9 cellular contexts compared by ENCODE assay signal in genomic region chr3:49553320-49553689, GRCh38. TPM values are rescaled to one million over a fixed set of nuclear protein-coding genes. Genes with fewer than 3 reads are reported as not detected.
A peak's percentile ranks its signal among the peaks of the same experiment; 100 is the strongest.
DNase-seq lines count a peak whose midpoint lies in the region; ATAC-seq, FAIRE-seq and TF ChIP-seq lines count a peak whose summit lies in the region.
"Had no signal": no experiment of that assay in that cellular context is flagged by ENCODE, and none has a peak within 500 bp of the region (broad histone marks: within the 10 kb centered on the region; RNA-seq: fewer than 3 reads in every experiment).

No MANE protein-coding gene starts in this region.

- no peaks in the 10 kb centered on the region for H3K9me1 ChIP-seq in K562 (ENCODE audit: control insufficient read depth, insufficient read depth, low read length)

- DNase-seq in BE2C (no peak), K562 (ENCODE audit: extremely low read depth in 1 of 4, low spot score in 3 of 4) (no peak), lower leg skin (ENCODE audit: low spot score in 2 of 2) (no peak), UCSD-AML1 (lab: John Stamatoyannopoulos, UW; ENCODE audit: unreplicated experiment) (no peak)
- DNase-seq: activated CD4-positive, alpha-beta T cell treated with anti-CD3 and anti-CD28 coated beads, Interleukin-2, amount 50 U/mL, for 4 hours had no signal

- TF ChIP-seq RAD21 in K562 (CRISPR knock-in tag; conservative IDR thresholded peaks at IDR 0.05 in 1 of 2, IDR thresholded peaks at IDR 0.05 in 1 of 2), result no peak

- POLR2A ChIA-PET in K562 (lab: Yijun Ruan, JAX), result interaction anchor here (1.3 kb wide), 1 partner anchor 14 kb away, joined by 3 read pairs; no protein-coding TSS in a partner anchor

- CTCF ChIA-PET in K562 (lab: Yijun Ruan, JAX; ENCODE audit: low intra/inter-chr PET ratio), result no interaction called here

- H3K4me1 ChIP-seq in BE2C (no peaks in the 10 kb centered on the region; the same call in 1 of the 2 replicates), HUES64 (ENCODE audit: insufficient read depth, low read length) (peaks cover 7% of the 10 kb centered on the region; the same call in 1 of the 2 replicates), K562 (replicated peaks in 1 of 2; ENCODE audit: control insufficient read depth in 2 of 2, insufficient read depth in 2 of 2, low read length in 2 of 2) (peaks cover 14 to 27% of the 10 kb centered on the region in 2 experiments; a peak in 4 of 5 replicates), muscle layer of duodenum (ENCODE audit: control insufficient read depth in 1 of 2, insufficient read depth in 2 of 2, low read length in 2 of 2) (peaks cover 3 to 19% of the 10 kb centered on the region in 2 donors)

- in situ Hi-C loops in K562 (cut with MboI), result no loop called here

- intact Hi-C loops in K562 (cut with micrococcal nuclease), result loop anchor here (10.0 kb wide), 1 partner anchor 351 kb away; the partner anchor contains the start of gene MST1R
- intact Hi-C loops in lower leg skin (cut with DNase I; ENCODE audit: low total_unique reads), result no loop called here

- H4K20me1 ChIP-seq in K562 (replicated peaks; ENCODE audit: control insufficient read depth, insufficient read depth, low read length), result 0 out of 2 replicates have a peak, but pooled peaks cover 4% of the 10 kb centered on the region

- no TSS peak for BruUV-seq in K562 (replicated peaks; lab: Mats Ljungman, UMichigan)

- H3K79me2 ChIP-seq in K562 (ENCODE audit: control insufficient read depth, insufficient read depth, low read length), result peaks cover 3% of the 10 kb centered on the region; the same call in 1 of the 3 replicates

- 52% methylated on average over 9 of the region's 9 CpGs for WGBS in HUES64
- WGBS in K562 (ENCODE audit: insufficient coverage, low coverage, missing lambda C conversion rate), result 30% methylated on average over 7 of the region's 9 CpGs
- WGBS in lower leg skin, 2 donors, result 44% methylated on average over 9 of the region's 9 CpGs

- no peaks in the 10 kb centered on the region for H3K36me3 ChIP-seq in BE2C
- no peaks in the 10 kb centered on the region for H3K36me3 ChIP-seq in HUES64 (ENCODE audit: insufficient read depth, low read length)
- H3K36me3 ChIP-seq in K562 (ENCODE audit: control insufficient read depth, insufficient read depth, low read length), result no peaks in the 10 kb centered on the region
- H3K36me3 ChIP-seq in muscle layer of duodenum (ENCODE audit: control insufficient read depth in 1 of 2, insufficient read depth in 2 of 2, low read length in 2 of 2), result no peaks in the 10 kb centered on the region

- peak overlapping the region; percentile 97 for H3K4me2 ChIP-seq in K562 (ENCODE audit: insufficient read depth, low read length)

- ATAC-seq in K562 (no peak; the same call in 2 of the 3 replicates), HG03280 (IDR thresholded peaks at IDR 0.05; ENCODE audit: unreplicated experiment) (no peak), HG02759 (IDR thresholded peaks at IDR 0.05; ENCODE audit: unreplicated experiment) (no peak)

- H3K9ac ChIP-seq in HUES64 (ENCODE audit: low read depth, low read length), result no peak overlapping the region
- peak overlapping the region; percentile 66 to 93; a peak in 3 of 4 replicates for H3K9ac ChIP-seq in K562 (ENCODE audit: insufficient read depth in 1 of 2, low read depth in 2 of 2, low read length in 2 of 2)

- H2AFZ ChIP-seq in K562 (ENCODE audit: low read depth, low read length), result peak overlapping the region; percentile 87

- no peak overlapping the region for H3K27ac ChIP-seq in HUES64 (ENCODE audit: low read depth, low read length)
- H3K27ac ChIP-seq in K562 (ENCODE audit: extremely low read depth, low read depth, low read length), result peak overlapping the region; percentile 54; the same call in 1 of the 3 replicates
- peak overlapping the region; percentile 48 for H3K27ac ChIP-seq in muscle layer of duodenum (ENCODE audit: low read length)

- H3K4me3 ChIP-seq in BE2C (ENCODE audit: low read depth, low read length) (peak overlapping the region; percentile 76), HUES64 (ENCODE audit: low read length) (peak overlapping the region; percentile 75), K562 (peak overlapping the region; percentile 52), muscle layer of duodenum (ENCODE audit: low read depth in 1 of 2, low read length in 2 of 2) (peak overlapping the region; percentile 81 to 85), lower leg skin (ENCODE audit: low read depth, poor library complexity, severe bottlenecking) (no peak overlapping the region)

- TF ChIP-seq POLR2A in K562 (conservative IDR thresholded peaks at IDR 0.05) (no peak), lower leg skin (IDR thresholded peaks at IDR 0.05) (no peak)

- no peak for FAIRE-seq in K562 (lab: Jason Lieb, UNC)

- TF ChIP-seq CTCF in BE2C (IDR thresholded peaks at IDR 0.05; ENCODE audit: low read depth, low read length) (no peak), K562 (IDR thresholded peaks at IDR 0.05 in 2 of 3, conservative IDR thresholded peaks at IDR 0.05 in 1 of 3; ENCODE audit: insufficient read depth in 2 of 3, low read depth in 1 of 3, low read length in 3 of 3) (no peak), lower leg skin (IDR thresholded peaks at IDR 0.05) (no peak)

- H3K9me3 ChIP-seq in BE2C (no peaks in the 10 kb centered on the region), HUES64 (ENCODE audit: insufficient read depth, low read depth, low read length) (no peaks in the 10 kb centered on the region), K562 (replicated peaks; ENCODE audit: control insufficient read depth, insufficient read depth, low read depth, low read length) (no peaks in the 10 kb centered on the region), muscle layer of duodenum (ENCODE audit: control insufficient read depth in 1 of 2, low read length in 2 of 2) (no peaks in the 10 kb centered on the region)

- H3K27me3 ChIP-seq in BE2C, result no peaks in the 10 kb centered on the region
- peaks cover 22% of the 10 kb centered on the region for H3K27me3 ChIP-seq in HUES64 (ENCODE audit: insufficient read depth, low read length)
- peaks cover 0 to 3% of the 10 kb centered on the region in 2 experiments; a peak in 2 of 5 replicates for H3K27me3 ChIP-seq in K562 (ENCODE audit: control insufficient read depth in 2 of 2, insufficient read depth in 2 of 2, low read length in 2 of 2)
- H3K27me3 ChIP-seq in muscle layer of duodenum (ENCODE audit: low read depth, low read length), result no peaks in the 10 kb centered on the region

- no peak for TF ChIP-seq EP300 in K562 (IDR thresholded peaks at IDR 0.05; ENCODE audit: low read length)

TF ChIP-seq in K562, 482 proteins besides CTCF, POLR2A, EP300 and RAD21 (continues in another document):
- TF ChIP-seq DPF2 (IDR thresholded peaks at IDR 0.05), result no peak
- no peak for TF ChIP-seq LCOR (CRISPR knock-in tag; IDR thresholded peaks at IDR 0.05)
- peak; percentile 46 for TF ChIP-seq MEIS2 (IDR thresholded peaks at IDR 0.05; ENCODE audit: partially characterized antibody)
- peak; percentile 23; the same call in 1 of the 2 replicates for TF ChIP-seq PKNOX1 (IDR thresholded peaks at IDR 0.05)
- no peak for TF ChIP-seq ATF1 (CRISPR knock-in tag; IDR thresholded peaks at IDR 0.05)
- TF ChIP-seq ATF1 (tag; IDR thresholded peaks at IDR 0.05), result peak; percentile 77; the same call in 1 of the 2 replicates
- peak; percentile 73 for TF ChIP-seq CEBPG (CRISPR knock-in tag; IDR thresholded peaks at IDR 0.05)
- peak; percentile 84 to 86 for TF ChIP-seq CEBPG (tag; conservative IDR thresholded peaks at IDR 0.05 in 1 of 2, IDR thresholded peaks at IDR 0.05 in 1 of 2)
- TF ChIP-seq CTBP1 (IDR thresholded peaks at IDR 0.05; ENCODE audit: borderline replicate concordance), result no peak
- TF ChIP-seq, protein P1, sequence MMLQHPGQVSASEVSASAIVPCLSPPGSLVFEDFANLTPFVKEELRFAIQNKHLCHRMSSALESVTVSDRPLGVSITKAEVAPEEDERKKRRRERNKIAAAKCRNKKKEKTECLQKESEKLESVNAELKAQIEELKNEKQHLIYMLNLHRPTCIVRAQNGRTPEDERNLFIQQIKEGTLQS (IDR thresholded peaks at IDR 0.05), result peak; percentile 76
- TF ChIP-seq, protein P1 (CRISPR knock-in tag; conservative IDR thresholded peaks at IDR 0.05), result no peak

RNA-seq across cellular contexts. Expression of gene BSN, which starts 1.0 kb away (rescaled TPM):
- 8.4 TPM for polyA plus RNA-seq in BE2C (2012; ENCODE audit: insufficient read depth, insufficient read length, low read depth)
- polyA plus RNA-seq in HUES64 (2013, experiment 1 of 2), result 0.85 TPM
- polyA plus RNA-seq in HUES64 (2013, experiment 2 of 2), result 0.76 TPM
- 0.63 and 2.7 TPM in 2 replicates for total RNA-seq in K562 (2011; cell fraction: chromatin; rRNA removed; ENCODE audit: low replicate concordance)
- total RNA-seq in K562 (2011; cell fraction: nucleolus; rRNA removed), result 1.1 and 1.3 TPM in 2 replicates
- total RNA-seq in K562 (2011; cell fraction: nucleoplasm; rRNA removed), result 0.99 and 1.2 TPM in 2 replicates
- total RNA-seq in K562 (2014; rRNA removed) (0.57 and 0.64 TPM in 2 replicates), K562 (2014; rRNA removed; fragmentation: Illumina TruSeq; extraction: Trizol) (0.13 and 0.29 TPM in 2 replicates), K562 (2015; rRNA removed; fragmentation: Illumina TruSeq; extraction: Trizol) (0.25 and 0.26 TPM in 2 replicates), K562 (2021) (1.2 and 1.5 TPM in 2 replicates), lower leg skin (under 1 TPM; 0.04 to 0.36 (median 0.14) TPM)
- polyA plus RNA-seq in K562 (2011; rRNA removed) (0.05 and 0.10 TPM in 2 replicates), K562 (2014; fragmentation: Illumina TruSeq; extraction: Trizol) (0.39 and 0.62 TPM in 2 replicates), K562 (2014; fragmentation: Nextera tagmentation; extraction: Ambion mirVana) (under 1 TPM; 0.03 to 0.06 TPM), K562 (2014; rRNA removed) (0.54 and 0.58 TPM in 2 replicates)
- 0.07 and 0.25 TPM in 2 replicates for polyA plus RNA-seq in K562 (2011; cell fraction: cytosol; rRNA removed)
- polyA plus RNA-seq in K562 (2011; cell fraction: nucleus; rRNA removed), result 0.29 and 0.95 TPM in 2 replicates
- polyA plus RNA-seq in K562 (2012), result 0.24 and 0.57 TPM in 2 replicates
- 0.09 and 0.53 TPM in 2 replicates for polyA minus RNA-seq in K562 (2011; rRNA and poly(A)+ RNA removed)
- polyA minus RNA-seq in K562 (2011; cell fraction: cytosol; rRNA and poly(A)+ RNA removed), result 0.57 and 0.64 TPM in 2 replicates
- polyA minus RNA-seq in K562 (2011; cell fraction: nucleus; rRNA and poly(A)+ RNA removed), result 0.33 and 0.40 TPM in 2 replicates
